8 cellular contexts compared by ENCODE assay signal in genomic region chr5:55994502-55994997, GRCh38. TPM values are rescaled to one million over a fixed set of nuclear protein-coding genes. Genes with fewer than 3 reads are reported as not detected.
DNase-seq lines count a peak whose midpoint lies in the region; FAIRE-seq lines count a peak whose summit lies in the region.

IL6ST (minus strand) TSS chr5:55994963; CDS start chr5:55976278, 18,685 bp downstream.

- H3K9me2 ChIP-seq in GM23248 (ENCODE audit: insufficient read depth), result no peaks in the 10 kb centered on the region

- no peak within 1 kb of the TSS for H3K14ac ChIP-seq in neuronal stem cell (ENCODE audit: low read length)

- H4K20me1 ChIP-seq in GM23248 (ENCODE audit: insufficient read depth), result peaks cover 19% of the 10 kb centered on the region; the same call in 1 of the 2 replicates

- H3K27me3 ChIP-seq in GM23248 (replicated peaks; ENCODE audit: insufficient read depth) (no peaks in the 10 kb centered on the region), neuronal stem cell (ENCODE audit: control insufficient read depth in 3 of 3, insufficient read depth in 3 of 3, low read depth in 1 of 3, low read length in 3 of 3) (no peaks in the 10 kb centered on the region)

- H2BK12ac ChIP-seq in neuronal stem cell (ENCODE audit: low read length), result no peak within 1 kb of the TSS

- H3K9ac ChIP-seq in GM23248, result peak within 1 kb of the TSS; percentile 91
- peak within 1 kb of the TSS; percentile 95 for H3K9ac ChIP-seq in neuronal stem cell (ENCODE audit: low read depth, low read length, poor library complexity)

- peaks cover 58% of the 10 kb centered on the region for H3F3A ChIP-seq in GM23248 (ENCODE audit: insufficient read depth)

- H3K18ac ChIP-seq in neuronal stem cell (ENCODE audit: low read length), result peak within 1 kb of the TSS; percentile 98

- peak within 1 kb of the TSS; percentile 47 for H2BK120ac ChIP-seq in neuronal stem cell (ENCODE audit: low read depth, low read length)

- WGBS in GM23248 (ENCODE audit: low coverage in 1 of 2, low lambda C conversion rate in 2 of 2, missing lambda C conversion rate in 2 of 2), 2 experiments, result 0 to 1% methylated on average over 37 to 45 of the region's 48 CpGs
- no CpG with 5 or more reads among the region's 48 CpGs for WGBS in neuronal stem cell (ENCODE audit: extremely low coverage in 2 of 2, insufficient read length in 2 of 2, insufficient replicate concordance in 1 of 2), 2 donors

- no peak for FAIRE-seq in frontal cortex (lab: Jason Lieb, UNC)

- peak within 1 kb of the TSS; percentile 66 for H2BK5ac ChIP-seq in neuronal stem cell (ENCODE audit: low read length)

- no peak within 1 kb of the TSS for H3K4ac ChIP-seq in neuronal stem cell (ENCODE audit: low read length)

- H2AFZ ChIP-seq in GM23248, result peak within 1 kb of the TSS; percentile 70
- peak within 1 kb of the TSS; percentile 97 for H2AFZ ChIP-seq in neuronal stem cell (ENCODE audit: low read length)

- H3K27ac ChIP-seq in GM23248 (peak within 1 kb of the TSS; percentile 89), neuronal stem cell (replicated peaks; ENCODE audit: low read length) (peak within 1 kb of the TSS; percentile 93)

- H3K4me3 ChIP-seq in GM23248, result peak within 1 kb of the TSS; percentile 97
- H3K4me3 ChIP-seq in neuronal stem cell (ENCODE audit: low read length in 2 of 2), result peak within 1 kb of the TSS; percentile 57 to 99

- H3K36me3 ChIP-seq in GM23248 (ENCODE audit: low read depth) (no peaks in the 10 kb centered on the region), neuronal stem cell (replicated peaks in 1 of 2; ENCODE audit: control insufficient read depth in 2 of 2, insufficient read depth in 2 of 2, low read length in 2 of 2) (no peaks in the 10 kb centered on the region)

- in situ Hi-C loops in GM23248 (cut with MboI), result loop anchor here (10.0 to 25.0 kb wide), 2 partner anchors 180 to 843 kb away; no protein-coding TSS in a partner anchor

- H3K4me1 ChIP-seq in GM23248 (ENCODE audit: insufficient read depth) (peaks cover 47% of the 10 kb centered on the region), neuronal stem cell (ENCODE audit: control insufficient read depth in 2 of 2, insufficient read depth in 1 of 2, low read depth in 1 of 2, low read length in 2 of 2) (peaks cover 0 to 10% of the 10 kb centered on the region in 2 donors)

- H2BK15ac ChIP-seq in neuronal stem cell (ENCODE audit: low read length), result peak within 1 kb of the TSS; percentile 89

- no peaks in the 10 kb centered on the region for H3K9me3 ChIP-seq in GM23248 (ENCODE audit: low read depth)
- H3K9me3 ChIP-seq in neuronal stem cell (replicated peaks in 1 of 2; ENCODE audit: control insufficient read depth in 2 of 2, insufficient read depth in 1 of 2, low read depth in 1 of 2, low read length in 2 of 2), result no peaks in the 10 kb centered on the region

- H3K4me2 ChIP-seq in GM23248 (ENCODE audit: unreplicated experiment) (peak within 1 kb of the TSS; percentile 96), neuronal stem cell (ENCODE audit: insufficient read depth, low read length, poor library complexity, severe bottlenecking) (peak within 1 kb of the TSS; percentile 75)

- H2AK5ac ChIP-seq in neuronal stem cell (ENCODE audit: low read depth, low read length), result no peak within 1 kb of the TSS

- no peak within 1 kb of the TSS for H4K8ac ChIP-seq in neuronal stem cell (ENCODE audit: low read depth, low read length)

- no peaks in the 10 kb centered on the region for H3K79me1 ChIP-seq in neuronal stem cell (ENCODE audit: low read depth, low read length)

- H3K23ac ChIP-seq in neuronal stem cell (ENCODE audit: low read depth, low read length, poor library complexity), result peak within 1 kb of the TSS; percentile 85

- H3K79me2 ChIP-seq in GM23248 (ENCODE audit: insufficient read depth), result peaks cover 52% of the 10 kb centered on the region

- no peak within 1 kb of the TSS for H4K91ac ChIP-seq in neuronal stem cell (ENCODE audit: low read depth, low read length, poor library complexity)

- DNase-seq in NCI-H345 (lab: John Stamatoyannopoulos, UW), result peak; percentile 36
- DNase-seq in NCI-H345 treated with DMSO at 0.1 percent for 48 hours (lab: John Stamatoyannopoulos, UW; ENCODE audit: unreplicated experiment), result no peak
- DNase-seq in GM23248, result peak; percentile 87
- DNase-seq in LHCN-M2 (ENCODE audit: low read depth), result peak; percentile 66
- peak; percentile 20 for DNase-seq in activated gamma-delta T cell (lab: John Stamatoyannopoulos, UW)
- peak in 1 of 2 donors; percentile 33 for DNase-seq in frontal cortex (ENCODE audit: low spot score in 2 of 2)
- no peak for DNase-seq in neuronal stem cell (ENCODE audit: low spot score)
- no peak for DNase-seq in epidermal melanocyte (ENCODE audit: insufficient read length, low spot score)

RNA-seq across cellular contexts. Expression of gene IL6ST, which starts in this region (rescaled TPM):
- 186 and 197 TPM in 2 replicates for total RNA-seq in GM23248 (2014; rRNA removed; shearing (Covaris generic))
- 220 and 242 TPM in 2 replicates for polyA plus RNA-seq in GM23248 (2016; fragmentation: Nextera tagmentation; extraction: Ambion mirVana)
- 137 and 139 TPM in 2 replicates for total RNA-seq in LHCN-M2 (2014; rRNA removed)
- polyA plus RNA-seq in LHCN-M2 (2012), result 22.4 TPM
- total RNA-seq in frontal cortex, result 40.8 TPM
- 19.2 TPM for polyA plus RNA-seq in neuronal stem cell (2013, experiment 1 of 2)
- 19.6 TPM for polyA plus RNA-seq in neuronal stem cell (2013, experiment 2 of 2)

Comparison
In these comparisons a context has a peak if more than half of its experiments do, and no peak if none do; other contexts are left out.
1. DNase-seq: peak in NCI-H345 (single experiment), GM23248 (single experiment), LHCN-M2 (single experiment) and activated gamma-delta T cell (single experiment); none in NCI-H345 treated with DMSO at 0.1 percent for 48 hours (single experiment), neuronal stem cell (single experiment) and epidermal melanocyte (single experiment).